24 cellular contexts compared by ENCODE assay signal in the genomic region with DNA sequence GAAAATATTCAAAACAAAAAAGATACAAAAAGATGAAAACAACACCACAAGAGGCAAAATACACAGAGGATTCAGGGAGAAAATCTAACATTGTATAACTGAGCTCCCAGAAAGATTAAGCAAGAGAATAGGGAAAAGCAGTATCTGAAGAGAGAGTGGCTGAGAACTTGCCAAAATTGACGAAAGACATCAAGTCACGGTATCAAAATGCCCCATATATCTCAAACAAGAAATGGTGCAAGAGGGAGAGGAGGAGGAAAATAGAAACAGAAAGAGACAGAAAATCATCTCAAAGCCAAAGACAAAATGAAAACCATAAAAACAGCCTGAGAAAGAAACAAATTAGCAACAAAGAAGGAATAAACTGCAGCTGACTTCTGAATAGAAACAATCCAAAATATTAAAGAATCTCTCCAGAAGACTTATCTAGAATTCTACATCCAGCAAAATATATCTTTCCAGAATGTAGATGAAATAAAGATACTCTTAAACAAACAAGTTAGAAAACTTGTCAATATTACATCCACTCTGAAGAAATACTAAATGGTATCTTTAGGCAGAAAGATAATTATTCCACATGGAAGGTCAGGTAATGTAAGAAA. TPM values are rescaled to one million over a fixed set of nuclear protein-coding genes. Genes with fewer than 3 reads are reported as not detected.
DNase-seq lines count a peak whose midpoint lies in the region; ATAC-seq, FAIRE-seq and TF ChIP-seq lines count a peak whose summit lies in the region.
"Had no signal": no experiment of that assay in that cellular context is flagged by ENCODE, and none has a peak within 500 bp of the region (broad histone marks: within the 10 kb centered on the region; RNA-seq: fewer than 3 reads in every experiment).

No MANE protein-coding gene starts in this region.

- WGBS in testis, 2 donors: 66 to 85% methylated on average over 2 of the region's 2 CpGs

- H3K9me3 Mint-ChIP-seq in activated naive CD4-positive, alpha-beta T cell treated with anti-CD3 and anti-CD28 coated beads, Interleukin-2, amount 50 U/mL, for 24 hours: no peaks in the 10 kb centered on the region
- H3K9me3 Mint-ChIP-seq: central memory CD8-positive, alpha-beta T cell; T-helper 1 cell treated with Interleukin-12 subunit alpha and Interleukin-12 subunit beta and Interleukin-4 antibody, amounts not matched to agents 30 μg/mL and 1 μg/mL, for 36 hours had no signal

- H3K4me3 ChIP-seq in fibroblast of pulmonary artery (replicated peaks; ENCODE audit: low read depth, low read length) (no peak overlapping the region), testis (no peak overlapping the region)
- H3K4me3 ChIP-seq: PC-9, SJCRH30 had no signal

- no peak for ATAC-seq in GM21619 (IDR thresholded peaks at IDR 0.05; ENCODE audit: unreplicated experiment)
- ATAC-seq: left cardiac atrium had no signal

- TF ChIP-seq POLR2A in testis (IDR thresholded peaks at IDR 0.05): no peak

- no peaks in the 10 kb centered on the region for H3K27me3 Mint-ChIP-seq in activated naive CD4-positive, alpha-beta T cell treated with anti-CD3 and anti-CD28 coated beads, Interleukin-2, amount 50 U/mL, for 24 hours

- TF ChIP-seq CTCF in fibroblast of pulmonary artery (IDR thresholded peaks at IDR 0.05; ENCODE audit: low read length, missing control alignments) (no peak), testis (IDR thresholded peaks at IDR 0.05) (no peak)

- no peak for DNase-seq in activated naive CD4-positive, alpha-beta T cell treated with Interleukin-2 at 50 U/mL for 16 hours
- DNase-seq in RCC 7860 (ENCODE audit: low spot score) (no peak), fibroblast of pulmonary artery (ENCODE audit: low read depth) (peak; percentile 22), testis (no peak), NCI-H1436 treated with DMSO at 0.1 percent for 48 hours (lab: John Stamatoyannopoulos, UW) (no peak)
- no peak for DNase-seq in stimulated activated CD4-positive, alpha-beta T cell treated with anti-CD3 and anti-CD28 coated beads, Interleukin-4, amount 100 ng/mL, for 4 hours
- DNase-seq: activated CD4-positive, alpha-beta T cell treated with anti-CD3 and anti-CD28 coated beads, Interleukin-2, amount 50 U/mL, for 4 hours; activated gamma-delta T cell treated with Interleukin-2 at 50 U/mL for 16 hours; aorta; BE2C; Caco-2; left cardiac atrium; midbrain; NCI-H1694 treated with DMSO at 0.1 percent for 48 hours; PC-9; SJCRH30; stimulated activated naive CD4-positive, alpha-beta T cell treated with Interleukin-2 at 50 U/mL for 16 hours; trophoblast cell had no signal

- H3K4me3 Mint-ChIP-seq in activated naive CD4-positive, alpha-beta T cell treated with anti-CD3 and anti-CD28 coated beads, Interleukin-2, amount 50 U/mL, for 24 hours: peak overlapping the region; percentile 37
- H3K4me3 Mint-ChIP-seq: central memory CD8-positive, alpha-beta T cell; T-helper 1 cell treated with Interleukin-12 subunit alpha and Interleukin-12 subunit beta and Interleukin-4 antibody, amounts not matched to agents 30 μg/mL and 1 μg/mL, for 36 hours had no signal

- no peaks in the 10 kb centered on the region for H3K9me3 ChIP-seq in testis
- H3K9me3 ChIP-seq: BE2C, Caco-2, SJCRH30 had no signal

- no peaks in the 10 kb centered on the region for H3K36me3 Mint-ChIP-seq in activated naive CD4-positive, alpha-beta T cell treated with anti-CD3 and anti-CD28 coated beads, Interleukin-2, amount 50 U/mL, for 24 hours

- no peak overlapping the region for H3K27ac Mint-ChIP-seq in activated naive CD4-positive, alpha-beta T cell treated with anti-CD3 and anti-CD28 coated beads, Interleukin-2, amount 50 U/mL, for 24 hours
- H3K27ac Mint-ChIP-seq: T-helper 1 cell treated with Interleukin-12 subunit alpha and Interleukin-12 subunit beta and Interleukin-4 antibody, amounts not matched to agents 30 μg/mL and 1 μg/mL, for 36 hours had no signal

- intact Hi-C loops in testis (cut with DNase I; ENCODE audit: low total_unique reads): no loop called here

- peak overlapping the region; percentile 12 to 15 for H3K27ac ChIP-seq in testis
- H3K27ac ChIP-seq: 22Rv1, SJCRH30, VCaP had no signal

- H3K4me1 Mint-ChIP-seq in activated naive CD4-positive, alpha-beta T cell treated with anti-CD3 and anti-CD28 coated beads, Interleukin-2, amount 50 U/mL, for 24 hours: peaks cover 77% of the 10 kb centered on the region

- no peaks in the 10 kb centered on the region for H3K27me3 ChIP-seq in testis
- H3K27me3 ChIP-seq: BE2C, SJCRH30 had no signal

- FAIRE-seq in RCC 7860 (lab: Jason Lieb, UNC): peak; percentile 15

- peaks cover 15% of the 10 kb centered on the region for H3K4me1 ChIP-seq in testis
- H3K4me1 ChIP-seq: SJCRH30 had no signal

- H3K36me3 ChIP-seq in testis (ENCODE audit: low read depth, missing control alignments): no peaks in the 10 kb centered on the region
- H3K36me3 ChIP-seq: BE2C, SJCRH30 had no signal

RNA-seq across cellular contexts. Expression of gene USP6NL, which starts 5.5 kb away (rescaled TPM):
- 10 to 100 TPM; 50.4 to 56.1 TPM for total RNA-seq in testis
- polyA plus RNA-seq in testis (ENCODE audit: insufficient read depth, low read depth, low replicate concordance): 64.9 TPM
